Comparison of ENCODE assay signal across 11 cellular contexts in the genomic region with DNA sequence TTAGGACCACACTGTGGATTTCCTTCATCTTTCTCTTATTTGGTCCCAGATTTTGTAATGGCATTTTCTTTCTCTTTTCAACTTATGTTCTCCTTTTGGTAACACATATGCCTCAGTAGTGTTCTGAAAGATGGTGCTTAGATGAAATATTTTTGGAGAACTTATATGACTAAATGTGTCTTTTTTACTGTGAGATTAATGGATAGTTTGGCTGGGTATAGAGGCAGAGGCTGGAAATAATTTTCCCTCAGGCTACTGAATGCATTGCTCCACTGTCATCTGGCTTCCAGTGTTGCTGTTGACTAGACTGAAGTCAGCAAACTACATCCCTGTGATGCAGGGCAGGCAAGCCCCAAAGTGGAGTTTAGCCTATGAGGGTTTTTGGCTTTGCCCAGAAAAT.
"Had no signal": no experiment of that assay in that cellular context is flagged by ENCODE, and none has a peak within 500 bp of the region (broad histone marks: within the 10 kb centered on the region; RNA-seq: fewer than 3 reads in every experiment).

No MANE protein-coding gene starts in this region.

- H3K9ac ChIP-seq: GM23248 had no signal

- H3K4me2 ChIP-seq: GM23338 had no signal

- H3K36me3 ChIP-seq: HAP-1 had no signal

- ATAC-seq: GM23338, HCT116 had no signal

- DNase-seq: GM23248, GOT3, H7, H9, HCEC 1CT, HFFc6 had no signal

- FAIRE-seq: H1, H54 had no signal

- H3K4me3 ChIP-seq: GM23248, GM23338, HAP-1 had no signal

- H2AFZ ChIP-seq: GM23248, GM23338 had no signal

- H3K27ac ChIP-seq: GM23248 had no signal

- H3K9me3 ChIP-seq: HAP-1 had no signal

- H3K4me1 ChIP-seq: HAP-1 had no signal
